In the genomic region with DNA sequence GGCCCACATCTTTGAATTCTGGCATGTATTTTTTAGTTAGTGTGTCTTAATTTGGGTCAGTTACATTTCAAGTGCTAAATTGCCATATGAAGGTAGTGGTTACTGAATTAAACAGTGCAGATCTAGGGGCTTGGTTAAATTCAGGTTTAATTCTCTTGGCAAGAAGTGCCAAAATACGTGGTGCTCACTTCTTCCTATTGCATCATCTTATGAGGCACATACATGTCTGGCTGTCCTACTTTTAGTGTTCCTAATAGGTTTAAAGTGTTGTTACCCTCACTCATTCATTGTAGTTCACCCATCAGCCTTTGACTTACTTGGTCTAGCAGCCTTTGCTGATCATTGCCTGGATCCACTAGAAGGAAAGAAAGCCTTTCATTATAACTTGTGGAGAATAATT, we compare ENCODE assay signal across 1 cellular context.
TF ChIP-seq lines count a peak whose summit lies in the region.

No MANE protein-coding gene starts in this region.

TF ChIP-seq in GM12878, 131 proteins besides CTCF, POLR2A, EP300 and RAD21:
- TF ChIP-seq ZZZ3 (IDR thresholded peaks at IDR 0.05; ENCODE audit: control insufficient read depth, insufficient read length, low read depth): no peak
- no peak for TF ChIP-seq ZNF687 (IDR thresholded peaks at IDR 0.05)
- TF ChIP-seq HDAC6 (IDR thresholded peaks at IDR 0.05; ENCODE audit: unreplicated experiment): no peak
- no peak for TF ChIP-seq ZNF622 (IDR thresholded peaks at IDR 0.05)
- TF ChIP-seq BCLAF1 (IDR thresholded peaks at IDR 0.05): no peak
- TF ChIP-seq, protein P1, sequence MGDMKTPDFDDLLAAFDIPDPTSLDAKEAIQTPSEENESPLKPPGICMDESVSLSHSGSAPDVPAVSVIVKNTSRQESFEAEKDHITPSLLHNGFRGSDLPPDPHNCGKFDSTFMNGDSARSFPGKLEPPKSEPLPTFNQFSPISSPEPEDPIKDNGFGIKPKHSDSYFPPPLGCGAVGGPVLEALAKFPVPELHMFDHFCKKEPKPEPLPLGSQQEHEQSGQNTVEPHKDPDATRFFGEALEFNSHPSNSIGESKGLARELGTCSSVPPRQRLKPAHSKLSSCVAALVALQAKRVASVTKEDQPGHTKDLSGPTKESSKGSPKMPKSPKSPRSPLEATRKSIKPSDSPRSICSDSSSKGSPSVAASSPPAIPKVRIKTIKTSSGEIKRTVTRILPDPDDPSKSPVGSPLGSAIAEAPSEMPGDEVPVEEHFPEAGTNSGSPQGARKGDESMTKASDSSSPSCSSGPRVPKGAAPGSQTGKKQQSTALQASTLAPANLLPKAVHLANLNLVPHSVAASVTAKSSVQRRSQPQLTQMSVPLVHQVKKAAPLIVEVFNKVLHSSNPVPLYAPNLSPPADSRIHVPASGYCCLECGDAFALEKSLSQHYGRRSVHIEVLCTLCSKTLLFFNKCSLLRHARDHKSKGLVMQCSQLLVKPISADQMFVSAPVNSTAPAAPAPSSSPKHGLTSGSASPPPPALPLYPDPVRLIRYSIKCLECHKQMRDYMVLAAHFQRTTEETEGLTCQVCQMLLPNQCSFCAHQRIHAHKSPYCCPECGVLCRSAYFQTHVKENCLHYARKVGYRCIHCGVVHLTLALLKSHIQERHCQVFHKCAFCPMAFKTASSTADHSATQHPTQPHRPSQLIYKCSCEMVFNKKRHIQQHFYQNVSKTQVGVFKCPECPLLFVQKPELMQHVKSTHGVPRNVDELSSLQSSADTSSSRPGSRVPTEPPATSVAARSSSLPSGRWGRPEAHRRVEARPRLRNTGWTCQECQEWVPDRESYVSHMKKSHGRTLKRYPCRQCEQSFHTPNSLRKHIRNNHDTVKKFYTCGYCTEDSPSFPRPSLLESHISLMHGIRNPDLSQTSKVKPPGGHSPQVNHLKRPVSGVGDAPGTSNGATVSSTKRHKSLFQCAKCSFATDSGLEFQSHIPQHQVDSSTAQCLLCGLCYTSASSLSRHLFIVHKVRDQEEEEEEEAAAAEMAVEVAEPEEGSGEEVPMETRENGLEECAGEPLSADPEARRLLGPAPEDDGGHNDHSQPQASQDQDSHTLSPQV (IDR thresholded peaks at IDR 0.05): no peak
- no peak for TF ChIP-seq POLR2AphosphoS2 (IDR thresholded peaks at IDR 0.05; ENCODE audit: low read depth, low read length)
- TF ChIP-seq, protein P2, sequence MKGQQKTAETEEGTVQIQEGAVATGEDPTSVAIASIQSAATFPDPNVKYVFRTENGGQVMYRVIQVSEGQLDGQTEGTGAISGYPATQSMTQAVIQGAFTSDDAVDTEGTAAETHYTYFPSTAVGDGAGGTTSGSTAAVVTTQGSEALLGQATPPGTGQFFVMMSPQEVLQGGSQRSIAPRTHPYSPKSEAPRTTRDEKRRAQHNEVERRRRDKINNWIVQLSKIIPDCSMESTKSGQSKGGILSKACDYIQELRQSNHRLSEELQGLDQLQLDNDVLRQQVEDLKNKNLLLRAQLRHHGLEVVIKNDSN (IDR thresholded peaks at IDR 0.05; ENCODE audit: borderline replicate concordance, extremely low read length, insufficient read depth, low read depth, low read length): no peak
- TF ChIP-seq MLLT1 (IDR thresholded peaks at IDR 0.05): no peak
- TF ChIP-seq RFX5 (IDR thresholded peaks at IDR 0.05; ENCODE audit: low read depth, low read length): no peak
- no peak for TF ChIP-seq CREM (IDR thresholded peaks at IDR 0.05; ENCODE audit: low read depth)
- TF ChIP-seq WRNIP1 (IDR thresholded peaks at IDR 0.05; ENCODE audit: borderline replicate concordance, low read depth, low read length): no peak
- no peak for TF ChIP-seq CBFB (IDR thresholded peaks at IDR 0.05; ENCODE audit: low read depth)
- TF ChIP-seq, protein P3, sequence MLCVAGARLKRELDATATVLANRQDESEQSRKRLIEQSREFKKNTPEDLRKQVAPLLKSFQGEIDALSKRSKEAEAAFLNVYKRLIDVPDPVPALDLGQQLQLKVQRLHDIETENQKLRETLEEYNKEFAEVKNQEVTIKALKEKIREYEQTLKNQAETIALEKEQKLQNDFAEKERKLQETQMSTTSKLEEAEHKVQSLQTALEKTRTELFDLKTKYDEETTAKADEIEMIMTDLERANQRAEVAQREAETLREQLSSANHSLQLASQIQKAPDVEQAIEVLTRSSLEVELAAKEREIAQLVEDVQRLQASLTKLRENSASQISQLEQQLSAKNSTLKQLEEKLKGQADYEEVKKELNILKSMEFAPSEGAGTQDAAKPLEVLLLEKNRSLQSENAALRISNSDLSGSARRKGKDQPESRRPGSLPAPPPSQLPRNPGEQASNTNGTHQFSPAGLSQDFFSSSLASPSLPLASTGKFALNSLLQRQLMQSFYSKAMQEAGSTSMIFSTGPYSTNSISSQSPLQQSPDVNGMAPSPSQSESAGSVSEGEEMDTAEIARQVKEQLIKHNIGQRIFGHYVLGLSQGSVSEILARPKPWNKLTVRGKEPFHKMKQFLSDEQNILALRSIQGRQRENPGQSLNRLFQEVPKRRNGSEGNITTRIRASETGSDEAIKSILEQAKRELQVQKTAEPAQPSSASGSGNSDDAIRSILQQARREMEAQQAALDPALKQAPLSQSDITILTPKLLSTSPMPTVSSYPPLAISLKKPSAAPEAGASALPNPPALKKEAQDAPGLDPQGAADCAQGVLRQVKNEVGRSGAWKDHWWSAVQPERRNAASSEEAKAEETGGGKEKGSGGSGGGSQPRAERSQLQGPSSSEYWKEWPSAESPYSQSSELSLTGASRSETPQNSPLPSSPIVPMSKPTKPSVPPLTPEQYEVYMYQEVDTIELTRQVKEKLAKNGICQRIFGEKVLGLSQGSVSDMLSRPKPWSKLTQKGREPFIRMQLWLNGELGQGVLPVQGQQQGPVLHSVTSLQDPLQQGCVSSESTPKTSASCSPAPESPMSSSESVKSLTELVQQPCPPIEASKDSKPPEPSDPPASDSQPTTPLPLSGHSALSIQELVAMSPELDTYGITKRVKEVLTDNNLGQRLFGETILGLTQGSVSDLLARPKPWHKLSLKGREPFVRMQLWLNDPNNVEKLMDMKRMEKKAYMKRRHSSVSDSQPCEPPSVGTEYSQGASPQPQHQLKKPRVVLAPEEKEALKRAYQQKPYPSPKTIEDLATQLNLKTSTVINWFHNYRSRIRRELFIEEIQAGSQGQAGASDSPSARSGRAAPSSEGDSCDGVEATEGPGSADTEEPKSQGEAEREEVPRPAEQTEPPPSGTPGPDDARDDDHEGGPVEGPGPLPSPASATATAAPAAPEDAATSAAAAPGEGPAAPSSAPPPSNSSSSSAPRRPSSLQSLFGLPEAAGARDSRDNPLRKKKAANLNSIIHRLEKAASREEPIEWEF (IDR thresholded peaks at IDR 0.05; ENCODE audit: insufficient replicate concordance, low read depth, low read length): no peak
- TF ChIP-seq GATAD2B (conservative IDR thresholded peaks at IDR 0.05; ENCODE audit: low read depth): no peak
- no peak for TF ChIP-seq FOXM1 (IDR thresholded peaks at IDR 0.05; ENCODE audit: low read depth, low read length)
- no peak for TF ChIP-seq CBX3 (IDR thresholded peaks at IDR 0.05; ENCODE audit: borderline replicate concordance, low read depth)
- no peak for TF ChIP-seq MEF2A (IDR thresholded peaks at IDR 0.05; ENCODE audit: insufficient read depth, low read depth, low read length)
